10 cellular contexts compared by ENCODE assay signal in genomic region chr13:23621316-23621645, GRCh38. TPM values are rescaled to one million over a fixed set of nuclear protein-coding genes. Genes with fewer than 3 reads are reported as not detected.
DNase-seq lines count a peak whose midpoint lies in the region; ATAC-seq, FAIRE-seq and TF ChIP-seq lines count a peak whose summit lies in the region.
"Had no signal": no experiment of that assay in that cellular context is flagged by ENCODE, and none has a peak within 500 bp of the region (broad histone marks: within the 10 kb centered on the region; RNA-seq: fewer than 3 reads in every experiment).

No MANE protein-coding gene starts in this region.

- no peaks in the 10 kb centered on the region for H3K9me3 ChIP-seq in astrocyte (ENCODE audit: insufficient read depth, low read depth, low read length)
- H3K9me3 ChIP-seq in mesenchymal stem cell (ENCODE audit: control insufficient read depth, low read length): peaks cover 11% of the 10 kb centered on the region

- H3K9me3 Mint-ChIP-seq in astrocyte (ENCODE audit: unreplicated experiment): peaks cover 5% of the 10 kb centered on the region

- H3K23ac ChIP-seq in mesenchymal stem cell (ENCODE audit: low read length in 2 of 2): no peak overlapping the region

- peak overlapping the region; percentile 47 for H3K4me2 ChIP-seq in astrocyte (ENCODE audit: low read length)
- no peak overlapping the region for H3K4me2 ChIP-seq in mesenchymal stem cell (ENCODE audit: low read length, poor library complexity, severe bottlenecking)

- H3K36me3 Mint-ChIP-seq in astrocyte (ENCODE audit: low read depth, unreplicated experiment): peaks cover 12% of the 10 kb centered on the region

- FAIRE-seq in astrocyte (lab: Jason Lieb, UNC): peak; percentile 83

- no peak for TF ChIP-seq CTCF in astrocyte (IDR thresholded peaks at IDR 0.05; ENCODE audit: insufficient read depth, low read depth, low read length)

- no peak overlapping the region for H3K4me3 Mint-ChIP-seq in astrocyte (ENCODE audit: unreplicated experiment)

- peaks cover 2% of the 10 kb centered on the region for H3K79me1 ChIP-seq in mesenchymal stem cell (replicated peaks; ENCODE audit: low read length, poor library complexity, severe bottlenecking)

- H3K4me1 Mint-ChIP-seq in astrocyte (ENCODE audit: low read depth, unreplicated experiment): peaks cover 42% of the 10 kb centered on the region

- no peak overlapping the region for H2BK120ac ChIP-seq in mesenchymal stem cell (ENCODE audit: low read depth, low read length)

- H3K4ac ChIP-seq in mesenchymal stem cell (ENCODE audit: low read depth in 1 of 2, low read length in 2 of 2): no peak overlapping the region

- H3K4me1 ChIP-seq in astrocyte (ENCODE audit: insufficient read depth, low read length) (peaks cover 40% of the 10 kb centered on the region), mesenchymal stem cell (ENCODE audit: control insufficient read depth, insufficient read depth, low read depth, low read length) (peaks cover 18% of the 10 kb centered on the region)

- H3K18ac ChIP-seq in mesenchymal stem cell (ENCODE audit: low read depth in 1 of 2, low read length in 2 of 2): peak overlapping the region in 1 of 2 experiments; percentile 6

- H2AFZ ChIP-seq in astrocyte (ENCODE audit: low read depth, low read length): no peak overlapping the region
- H2AFZ ChIP-seq in mesenchymal stem cell (ENCODE audit: low read depth, low read length): no peak overlapping the region

- 0% methylated on average over 2 of the region's 2 CpGs for WGBS in mesenchymal stem cell

- H2BK5ac ChIP-seq in mesenchymal stem cell (ENCODE audit: low read depth, low read length, poor library complexity, severe bottlenecking): no peak overlapping the region

- no peak overlapping the region for H3K14ac ChIP-seq in mesenchymal stem cell (ENCODE audit: low read length in 2 of 2)

- no peaks in the 10 kb centered on the region for H4K20me1 ChIP-seq in astrocyte (ENCODE audit: insufficient read depth, low read length)

- peak; percentile 24 for DNase-seq in DMS53 treated with DMSO at 0.1 percent for 48 hours (lab: John Stamatoyannopoulos, UW; ENCODE audit: unreplicated experiment)
- peak; percentile 83 for DNase-seq in HCEC 1CT
- DNase-seq in astrocyte (ENCODE audit: low read depth): peak; percentile 96
- peak; percentile 92 for DNase-seq in mesenchymal stem cell
- DNase-seq in NCI-H748 (lab: John Stamatoyannopoulos, UW; ENCODE audit: unreplicated experiment): no peak
- no peak for DNase-seq in NCI-H524 (lab: John Stamatoyannopoulos, UW)
- DNase-seq in D341Med (ENCODE audit: low spot score): no peak
- DNase-seq: left colon; stimulated activated naive CD4-positive, alpha-beta T cell had no signal

- H3K9ac ChIP-seq in astrocyte (ENCODE audit: low read length) (peak overlapping the region; percentile 74), mesenchymal stem cell (ENCODE audit: low read length) (no peak overlapping the region)

- H3K27me3 ChIP-seq in astrocyte (ENCODE audit: insufficient read depth, low read length) (no peaks in the 10 kb centered on the region), mesenchymal stem cell (ENCODE audit: control insufficient read depth in 1 of 2, insufficient read depth in 1 of 2, low read length in 2 of 2) (no peaks in the 10 kb centered on the region)

- H2BK15ac ChIP-seq in mesenchymal stem cell (ENCODE audit: low read depth, poor library complexity, severe bottlenecking): no peak overlapping the region

- H3K27ac ChIP-seq in astrocyte (ENCODE audit: low read depth, low read length): peak overlapping the region; percentile 86
- H3K27ac ChIP-seq in mesenchymal stem cell (ENCODE audit: low read length, poor library complexity, severe bottlenecking): peak overlapping the region; percentile 73

- H3K27ac Mint-ChIP-seq in astrocyte (ENCODE audit: unreplicated experiment): peak overlapping the region; percentile 94

- ATAC-seq in HG03159 (IDR thresholded peaks at IDR 0.05; ENCODE audit: unreplicated experiment): no peak
- ATAC-seq: left colon had no signal

- H3K36me3 ChIP-seq in astrocyte (ENCODE audit: insufficient read depth, low read length) (peaks cover 5% of the 10 kb centered on the region), mesenchymal stem cell (ENCODE audit: control insufficient read depth in 1 of 2, insufficient read depth in 2 of 2, low read depth in 1 of 2, low read length in 2 of 2) (peaks cover 0 to 3% of the 10 kb centered on the region in 2 experiments)

- H3K4me3 ChIP-seq in astrocyte (ENCODE audit: insufficient read depth, low read depth, low read length) (no peak overlapping the region), mesenchymal stem cell (ENCODE audit: insufficient read depth in 1 of 2, low read depth in 1 of 2, low read length in 2 of 2) (no peak overlapping the region)

- no peak overlapping the region for H4K91ac ChIP-seq in mesenchymal stem cell (ENCODE audit: low read length)

- H2BK12ac ChIP-seq in mesenchymal stem cell (ENCODE audit: low read length in 2 of 2): no peak overlapping the region

- peaks cover 8% of the 10 kb centered on the region for H3K79me2 ChIP-seq in astrocyte (ENCODE audit: insufficient read depth, low read length)

- H4K8ac ChIP-seq in mesenchymal stem cell (ENCODE audit: low read length): no peak overlapping the region

- no peaks in the 10 kb centered on the region for H3K27me3 Mint-ChIP-seq in astrocyte (ENCODE audit: low read depth, unreplicated experiment)

- peak overlapping the region; percentile 91 for H2AK5ac ChIP-seq in mesenchymal stem cell (ENCODE audit: low read length, severe bottlenecking)

RNA-seq across cellular contexts. Expression of gene TNFRSF19, which starts 51.1 kb away (rescaled TPM):
- total RNA-seq in astrocyte: 25.9 and 27.8 TPM in 2 replicates
- 0.91 TPM for polyA plus RNA-seq in mesenchymal stem cell (2013, experiment 1 of 2)
- polyA plus RNA-seq in mesenchymal stem cell (2013, experiment 2 of 2): 1.1 TPM

Comparison
In these comparisons a context has a peak if more than half of its experiments do, and no peak if none do; other contexts are left out.
1. DNase-seq: peak in DMS53 treated with DMSO at 0.1 percent for 48 hours (single experiment), HCEC 1CT (single experiment), astrocyte (single experiment) and mesenchymal stem cell (single experiment); none in NCI-H748 (single experiment), NCI-H524 (0 of 2) and D341Med (single experiment).